Comparison of ENCODE assay signal across 1 cellular context in genomic region chr12:11710431-11710830, GRCh38.
TF ChIP-seq lines count a peak whose summit lies in the region.

No MANE protein-coding gene starts in this region.

TF ChIP-seq in WTC11, 78 proteins besides CTCF, POLR2A, EP300 and RAD21 (continued from another document):
- TF ChIP-seq, protein P1, sequence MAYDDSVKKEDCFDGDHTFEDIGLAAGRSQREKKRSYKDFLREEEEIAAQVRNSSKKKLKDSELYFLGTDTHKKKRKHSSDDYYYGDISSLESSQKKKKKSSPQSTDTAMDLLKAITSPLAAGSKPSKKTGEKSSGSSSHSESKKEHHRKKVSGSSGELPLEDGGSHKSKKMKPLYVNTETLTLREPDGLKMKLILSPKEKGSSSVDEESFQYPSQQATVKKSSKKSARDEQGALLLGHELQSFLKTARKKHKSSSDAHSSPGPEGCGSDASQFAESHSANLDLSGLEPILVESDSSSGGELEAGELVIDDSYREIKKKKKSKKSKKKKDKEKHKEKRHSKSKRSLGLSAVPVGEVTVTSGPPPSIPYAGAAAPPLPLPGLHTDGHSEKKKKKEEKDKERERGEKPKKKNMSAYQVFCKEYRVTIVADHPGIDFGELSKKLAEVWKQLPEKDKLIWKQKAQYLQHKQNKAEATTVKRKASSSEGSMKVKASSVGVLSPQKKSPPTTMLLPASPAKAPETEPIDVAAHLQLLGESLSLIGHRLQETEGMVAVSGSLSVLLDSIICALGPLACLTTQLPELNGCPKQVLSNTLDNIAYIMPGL (CRISPR knock-in tag; IDR thresholded peaks at IDR 0.05): no peak
- TF ChIP-seq, protein P2, sequence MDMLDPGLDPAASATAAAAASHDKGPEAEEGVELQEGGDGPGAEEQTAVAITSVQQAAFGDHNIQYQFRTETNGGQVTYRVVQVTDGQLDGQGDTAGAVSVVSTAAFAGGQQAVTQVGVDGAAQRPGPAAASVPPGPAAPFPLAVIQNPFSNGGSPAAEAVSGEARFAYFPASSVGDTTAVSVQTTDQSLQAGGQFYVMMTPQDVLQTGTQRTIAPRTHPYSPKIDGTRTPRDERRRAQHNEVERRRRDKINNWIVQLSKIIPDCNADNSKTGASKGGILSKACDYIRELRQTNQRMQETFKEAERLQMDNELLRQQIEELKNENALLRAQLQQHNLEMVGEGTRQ (CRISPR knock-in tag; IDR thresholded peaks at IDR 0.05): no peak
- no peak for TF ChIP-seq NFATC4 (CRISPR knock-in tag; IDR thresholded peaks at IDR 0.05)
- no peak for TF ChIP-seq JAZF1 (CRISPR knock-in tag; IDR thresholded peaks at IDR 0.05)
